In the genomic region with DNA sequence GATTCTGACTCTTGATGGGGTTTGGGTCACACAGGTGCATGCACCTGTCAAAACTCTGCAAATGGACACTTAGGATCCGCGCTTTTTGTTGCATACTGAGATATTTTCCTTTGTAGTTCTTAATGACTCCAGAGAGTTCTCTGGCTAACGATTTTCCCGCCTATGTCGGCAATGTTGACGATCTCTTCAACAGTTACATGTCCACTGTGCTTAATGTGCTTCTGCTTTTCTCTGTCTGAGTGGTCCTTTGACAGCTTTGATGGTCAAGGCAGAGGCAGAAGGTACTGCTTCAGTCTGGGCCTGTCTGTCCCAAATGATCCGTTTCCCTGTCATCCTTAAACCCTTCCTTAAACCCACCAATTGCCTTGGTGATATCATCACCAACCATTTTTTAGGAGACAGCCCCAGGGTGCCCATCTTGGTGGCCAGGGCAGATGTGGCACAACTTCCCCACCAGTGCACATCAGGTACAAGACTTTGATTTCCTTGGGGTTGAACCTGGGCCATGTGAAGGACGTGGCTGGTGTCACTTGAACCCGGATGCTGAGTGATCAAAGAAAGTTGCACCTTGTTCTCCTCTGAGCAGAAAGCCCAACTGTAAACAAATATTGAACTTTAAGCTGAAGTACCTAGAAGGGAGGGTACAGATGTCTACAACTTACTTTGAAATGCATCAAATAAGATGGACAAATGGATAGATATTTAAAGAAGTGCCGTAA, we compare ENCODE assay signal across 1 cellular context.
A peak's percentile ranks its signal among the peaks of the same experiment; 100 is the strongest.
TF ChIP-seq lines count a peak whose summit lies in the region.

No MANE protein-coding gene starts in this region.

TF ChIP-seq in HepG2, 621 proteins besides CTCF, POLR2A, EP300 and RAD21 (continues in another document):
- TF ChIP-seq, protein P1, sequence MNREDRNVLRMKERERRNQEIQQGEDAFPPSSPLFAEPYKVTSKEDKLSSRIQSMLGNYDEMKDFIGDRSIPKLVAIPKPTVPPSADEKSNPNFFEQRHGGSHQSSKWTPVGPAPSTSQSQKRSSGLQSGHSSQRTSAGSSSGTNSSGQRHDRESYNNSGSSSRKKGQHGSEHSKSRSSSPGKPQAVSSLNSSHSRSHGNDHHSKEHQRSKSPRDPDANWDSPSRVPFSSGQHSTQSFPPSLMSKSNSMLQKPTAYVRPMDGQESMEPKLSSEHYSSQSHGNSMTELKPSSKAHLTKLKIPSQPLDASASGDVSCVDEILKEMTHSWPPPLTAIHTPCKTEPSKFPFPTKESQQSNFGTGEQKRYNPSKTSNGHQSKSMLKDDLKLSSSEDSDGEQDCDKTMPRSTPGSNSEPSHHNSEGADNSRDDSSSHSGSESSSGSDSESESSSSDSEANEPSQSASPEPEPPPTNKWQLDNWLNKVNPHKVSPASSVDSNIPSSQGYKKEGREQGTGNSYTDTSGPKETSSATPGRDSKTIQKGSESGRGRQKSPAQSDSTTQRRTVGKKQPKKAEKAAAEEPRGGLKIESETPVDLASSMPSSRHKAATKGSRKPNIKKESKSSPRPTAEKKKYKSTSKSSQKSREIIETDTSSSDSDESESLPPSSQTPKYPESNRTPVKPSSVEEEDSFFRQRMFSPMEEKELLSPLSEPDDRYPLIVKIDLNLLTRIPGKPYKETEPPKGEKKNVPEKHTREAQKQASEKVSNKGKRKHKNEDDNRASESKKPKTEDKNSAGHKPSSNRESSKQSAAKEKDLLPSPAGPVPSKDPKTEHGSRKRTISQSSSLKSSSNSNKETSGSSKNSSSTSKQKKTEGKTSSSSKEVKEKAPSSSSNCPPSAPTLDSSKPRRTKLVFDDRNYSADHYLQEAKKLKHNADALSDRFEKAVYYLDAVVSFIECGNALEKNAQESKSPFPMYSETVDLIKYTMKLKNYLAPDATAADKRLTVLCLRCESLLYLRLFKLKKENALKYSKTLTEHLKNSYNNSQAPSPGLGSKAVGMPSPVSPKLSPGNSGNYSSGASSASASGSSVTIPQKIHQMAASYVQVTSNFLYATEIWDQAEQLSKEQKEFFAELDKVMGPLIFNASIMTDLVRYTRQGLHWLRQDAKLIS (CRISPR knock-in tag; IDR thresholded peaks at IDR 0.05) = no peak
- no peak for TF ChIP-seq FOXA1 (IDR thresholded peaks at IDR 0.05)
- TF ChIP-seq FOXA1 (CRISPR knock-in tag; IDR thresholded peaks at IDR 0.05) = peak; percentile 6; the same call in 1 of the 2 replicates
- TF ChIP-seq ZC3H4 (CRISPR knock-in tag; IDR thresholded peaks at IDR 0.05; ENCODE audit: borderline replicate concordance) = no peak
- peak; percentile 88 for TF ChIP-seq GFI1 (CRISPR knock-in tag; IDR thresholded peaks at IDR 0.05; ENCODE audit: borderline replicate concordance)
- peak; percentile 89 for TF ChIP-seq HNF4A (CRISPR knock-in tag; IDR thresholded peaks at IDR 0.05)
- peak; percentile 26; the same call in 1 of the 2 replicates for TF ChIP-seq HOXA3 (CRISPR knock-in tag; IDR thresholded peaks at IDR 0.05)
- TF ChIP-seq ZNF546 (CRISPR knock-in tag; conservative IDR thresholded peaks at IDR 0.05) = no peak
- no peak for TF ChIP-seq ZNF234 (CRISPR knock-in tag; conservative IDR thresholded peaks at IDR 0.05)
- peak; percentile 52 for TF ChIP-seq SAP130 (CRISPR knock-in tag; IDR thresholded peaks at IDR 0.05; ENCODE audit: low read depth)
- TF ChIP-seq MIER3 (CRISPR knock-in tag; IDR thresholded peaks at IDR 0.05; ENCODE audit: borderline replicate concordance) = peak; percentile 19; the same call in 1 of the 2 replicates
- TF ChIP-seq, protein P2, sequence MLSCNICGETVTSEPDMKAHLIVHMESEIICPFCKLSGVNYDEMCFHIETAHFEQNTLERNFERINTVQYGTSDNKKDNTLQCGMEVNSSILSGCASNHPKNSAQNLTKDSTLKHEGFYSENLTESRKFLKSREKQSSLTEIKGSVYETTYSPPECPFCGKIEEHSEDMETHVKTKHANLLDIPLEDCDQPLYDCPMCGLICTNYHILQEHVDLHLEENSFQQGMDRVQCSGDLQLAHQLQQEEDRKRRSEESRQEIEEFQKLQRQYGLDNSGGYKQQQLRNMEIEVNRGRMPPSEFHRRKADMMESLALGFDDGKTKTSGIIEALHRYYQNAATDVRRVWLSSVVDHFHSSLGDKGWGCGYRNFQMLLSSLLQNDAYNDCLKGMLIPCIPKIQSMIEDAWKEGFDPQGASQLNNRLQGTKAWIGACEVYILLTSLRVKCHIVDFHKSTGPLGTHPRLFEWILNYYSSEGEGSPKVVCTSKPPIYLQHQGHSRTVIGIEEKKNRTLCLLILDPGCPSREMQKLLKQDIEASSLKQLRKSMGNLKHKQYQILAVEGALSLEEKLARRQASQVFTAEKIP (CRISPR knock-in tag; IDR thresholded peaks at IDR 0.05; ENCODE audit: borderline replicate concordance) = no peak
- TF ChIP-seq EHMT2 (IDR thresholded peaks at IDR 0.05; ENCODE audit: borderline replicate concordance, low read depth, low read length) = 0 out of 2 replicates have a peak, but pooled peaks have one; percentile 18
- peak; percentile 37; the same call in 1 of the 2 replicates for TF ChIP-seq ZBTB3 (CRISPR knock-in tag; IDR thresholded peaks at IDR 0.05; ENCODE audit: borderline replicate concordance, low read depth)
- TF ChIP-seq MIER2 (CRISPR knock-in tag; IDR thresholded peaks at IDR 0.05) = no peak
- TF ChIP-seq, protein P3, sequence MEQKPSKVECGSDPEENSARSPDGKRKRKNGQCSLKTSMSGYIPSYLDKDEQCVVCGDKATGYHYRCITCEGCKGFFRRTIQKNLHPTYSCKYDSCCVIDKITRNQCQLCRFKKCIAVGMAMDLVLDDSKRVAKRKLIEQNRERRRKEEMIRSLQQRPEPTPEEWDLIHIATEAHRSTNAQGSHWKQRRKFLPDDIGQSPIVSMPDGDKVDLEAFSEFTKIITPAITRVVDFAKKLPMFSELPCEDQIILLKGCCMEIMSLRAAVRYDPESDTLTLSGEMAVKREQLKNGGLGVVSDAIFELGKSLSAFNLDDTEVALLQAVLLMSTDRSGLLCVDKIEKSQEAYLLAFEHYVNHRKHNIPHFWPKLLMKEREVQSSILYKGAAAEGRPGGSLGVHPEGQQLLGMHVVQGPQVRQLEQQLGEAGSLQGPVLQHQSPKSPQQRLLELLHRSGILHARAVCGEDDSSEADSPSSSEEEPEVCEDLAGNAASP (CRISPR knock-in tag; IDR thresholded peaks at IDR 0.05; ENCODE audit: borderline replicate concordance) = peak; percentile 51; the same call in 1 of the 2 replicates
- TF ChIP-seq ZMYM4 (CRISPR knock-in tag; IDR thresholded peaks at IDR 0.05) = peak; percentile 11; the same call in 1 of the 2 replicates
- TF ChIP-seq, protein P4, sequence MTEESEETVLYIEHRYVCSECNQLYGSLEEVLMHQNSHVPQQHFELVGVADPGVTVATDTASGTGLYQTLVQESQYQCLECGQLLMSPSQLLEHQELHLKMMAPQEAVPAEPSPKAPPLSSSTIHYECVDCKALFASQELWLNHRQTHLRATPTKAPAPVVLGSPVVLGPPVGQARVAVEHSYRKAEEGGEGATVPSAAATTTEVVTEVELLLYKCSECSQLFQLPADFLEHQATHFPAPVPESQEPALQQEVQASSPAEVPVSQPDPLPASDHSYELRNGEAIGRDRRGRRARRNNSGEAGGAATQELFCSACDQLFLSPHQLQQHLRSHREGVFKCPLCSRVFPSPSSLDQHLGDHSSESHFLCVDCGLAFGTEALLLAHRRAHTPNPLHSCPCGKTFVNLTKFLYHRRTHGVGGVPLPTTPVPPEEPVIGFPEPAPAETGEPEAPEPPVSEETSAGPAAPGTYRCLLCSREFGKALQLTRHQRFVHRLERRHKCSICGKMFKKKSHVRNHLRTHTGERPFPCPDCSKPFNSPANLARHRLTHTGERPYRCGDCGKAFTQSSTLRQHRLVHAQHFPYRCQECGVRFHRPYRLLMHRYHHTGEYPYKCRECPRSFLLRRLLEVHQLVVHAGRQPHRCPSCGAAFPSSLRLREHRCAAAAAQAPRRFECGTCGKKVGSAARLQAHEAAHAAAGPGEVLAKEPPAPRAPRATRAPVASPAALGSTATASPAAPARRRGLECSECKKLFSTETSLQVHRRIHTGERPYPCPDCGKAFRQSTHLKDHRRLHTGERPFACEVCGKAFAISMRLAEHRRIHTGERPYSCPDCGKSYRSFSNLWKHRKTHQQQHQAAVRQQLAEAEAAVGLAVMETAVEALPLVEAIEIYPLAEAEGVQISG (CRISPR knock-in tag; IDR thresholded peaks at IDR 0.05) = 0 out of 2 replicates have a peak, but pooled peaks have one; percentile 29
- peak; percentile 53; the same call in 1 of the 2 replicates for TF ChIP-seq GTF3A (CRISPR knock-in tag; conservative IDR thresholded peaks at IDR 0.05)
- TF ChIP-seq, protein P5, sequence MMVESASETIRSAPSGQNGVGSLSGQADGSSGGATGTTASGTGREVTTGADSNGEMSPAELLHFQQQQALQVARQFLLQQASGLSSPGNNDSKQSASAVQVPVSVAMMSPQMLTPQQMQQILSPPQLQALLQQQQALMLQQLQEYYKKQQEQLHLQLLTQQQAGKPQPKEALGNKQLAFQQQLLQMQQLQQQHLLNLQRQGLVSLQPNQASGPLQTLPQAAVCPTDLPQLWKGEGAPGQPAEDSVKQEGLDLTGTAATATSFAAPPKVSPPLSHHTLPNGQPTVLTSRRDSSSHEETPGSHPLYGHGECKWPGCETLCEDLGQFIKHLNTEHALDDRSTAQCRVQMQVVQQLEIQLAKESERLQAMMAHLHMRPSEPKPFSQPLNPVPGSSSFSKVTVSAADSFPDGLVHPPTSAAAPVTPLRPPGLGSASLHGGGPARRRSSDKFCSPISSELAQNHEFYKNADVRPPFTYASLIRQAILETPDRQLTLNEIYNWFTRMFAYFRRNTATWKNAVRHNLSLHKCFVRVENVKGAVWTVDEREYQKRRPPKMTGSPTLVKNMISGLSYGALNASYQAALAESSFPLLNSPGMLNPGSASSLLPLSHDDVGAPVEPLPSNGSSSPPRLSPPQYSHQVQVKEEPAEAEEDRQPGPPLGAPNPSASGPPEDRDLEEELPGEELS (CRISPR knock-in tag; IDR thresholded peaks at IDR 0.05) = peak; percentile 72
- TF ChIP-seq, protein P6, sequence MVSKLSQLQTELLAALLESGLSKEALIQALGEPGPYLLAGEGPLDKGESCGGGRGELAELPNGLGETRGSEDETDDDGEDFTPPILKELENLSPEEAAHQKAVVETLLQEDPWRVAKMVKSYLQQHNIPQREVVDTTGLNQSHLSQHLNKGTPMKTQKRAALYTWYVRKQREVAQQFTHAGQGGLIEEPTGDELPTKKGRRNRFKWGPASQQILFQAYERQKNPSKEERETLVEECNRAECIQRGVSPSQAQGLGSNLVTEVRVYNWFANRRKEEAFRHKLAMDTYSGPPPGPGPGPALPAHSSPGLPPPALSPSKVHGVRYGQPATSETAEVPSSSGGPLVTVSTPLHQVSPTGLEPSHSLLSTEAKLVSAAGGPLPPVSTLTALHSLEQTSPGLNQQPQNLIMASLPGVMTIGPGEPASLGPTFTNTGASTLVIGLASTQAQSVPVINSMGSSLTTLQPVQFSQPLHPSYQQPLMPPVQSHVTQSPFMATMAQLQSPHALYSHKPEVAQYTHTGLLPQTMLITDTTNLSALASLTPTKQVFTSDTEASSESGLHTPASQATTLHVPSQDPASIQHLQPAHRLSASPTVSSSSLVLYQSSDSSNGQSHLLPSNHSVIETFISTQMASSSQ (IDR thresholded peaks at IDR 0.05; ENCODE audit: low read depth) = no peak
- TF ChIP-seq, protein P6 (CRISPR knock-in tag; IDR thresholded peaks at IDR 0.05; ENCODE audit: borderline replicate concordance) = no peak
- 0 out of 2 replicates have a peak, but pooled peaks have one; percentile 36 for TF ChIP-seq ESRRA (CRISPR knock-in tag; IDR thresholded peaks at IDR 0.05; ENCODE audit: low read depth)
- TF ChIP-seq, protein P7, sequence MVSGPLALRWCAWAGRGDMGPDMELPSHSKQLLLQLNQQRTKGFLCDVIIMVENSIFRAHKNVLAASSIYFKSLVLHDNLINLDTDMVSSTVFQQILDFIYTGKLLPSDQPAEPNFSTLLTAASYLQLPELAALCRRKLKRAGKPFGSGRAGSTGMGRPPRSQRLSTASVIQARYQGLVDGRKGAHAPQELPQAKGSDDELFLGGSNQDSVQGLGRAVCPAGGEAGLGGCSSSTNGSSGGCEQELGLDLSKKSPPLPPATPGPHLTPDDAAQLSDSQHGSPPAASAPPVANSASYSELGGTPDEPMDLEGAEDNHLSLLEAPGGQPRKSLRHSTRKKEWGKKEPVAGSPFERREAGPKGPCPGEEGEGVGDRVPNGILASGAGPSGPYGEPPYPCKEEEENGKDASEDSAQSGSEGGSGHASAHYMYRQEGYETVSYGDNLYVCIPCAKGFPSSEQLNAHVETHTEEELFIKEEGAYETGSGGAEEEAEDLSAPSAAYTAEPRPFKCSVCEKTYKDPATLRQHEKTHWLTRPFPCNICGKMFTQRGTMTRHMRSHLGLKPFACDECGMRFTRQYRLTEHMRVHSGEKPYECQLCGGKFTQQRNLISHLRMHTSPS (CRISPR knock-in tag; IDR thresholded peaks at IDR 0.05; ENCODE audit: low read depth) = peak; percentile 77; the same call in 1 of the 2 replicates
- TF ChIP-seq FOSL2 (CRISPR knock-in tag; IDR thresholded peaks at IDR 0.05) = peak; percentile 39; the same call in 1 of the 2 replicates
- no peak for TF ChIP-seq ARNT (IDR thresholded peaks at IDR 0.05)
- TF ChIP-seq, protein P8, sequence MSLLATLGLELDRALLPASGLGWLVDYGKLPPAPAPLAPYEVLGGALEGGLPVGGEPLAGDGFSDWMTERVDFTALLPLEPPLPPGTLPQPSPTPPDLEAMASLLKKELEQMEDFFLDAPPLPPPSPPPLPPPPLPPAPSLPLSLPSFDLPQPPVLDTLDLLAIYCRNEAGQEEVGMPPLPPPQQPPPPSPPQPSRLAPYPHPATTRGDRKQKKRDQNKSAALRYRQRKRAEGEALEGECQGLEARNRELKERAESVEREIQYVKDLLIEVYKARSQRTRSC (CRISPR knock-in tag; IDR thresholded peaks at IDR 0.05; ENCODE audit: low read depth) = no peak
- TF ChIP-seq ZBTB38 (CRISPR knock-in tag; IDR thresholded peaks at IDR 0.05) = peak; percentile 90
- peak; percentile 78; the same call in 1 of the 2 replicates for TF ChIP-seq GATAD2A (CRISPR knock-in tag; IDR thresholded peaks at IDR 0.05)
- TF ChIP-seq ELF3 (CRISPR knock-in tag; IDR thresholded peaks at IDR 0.05) = peak; percentile 78
- no peak for TF ChIP-seq LCORL (IDR thresholded peaks at IDR 0.05)
- peak; percentile 62; the same call in 1 of the 2 replicates for TF ChIP-seq LCORL (CRISPR knock-in tag; IDR thresholded peaks at IDR 0.05)
- TF ChIP-seq, protein P9, sequence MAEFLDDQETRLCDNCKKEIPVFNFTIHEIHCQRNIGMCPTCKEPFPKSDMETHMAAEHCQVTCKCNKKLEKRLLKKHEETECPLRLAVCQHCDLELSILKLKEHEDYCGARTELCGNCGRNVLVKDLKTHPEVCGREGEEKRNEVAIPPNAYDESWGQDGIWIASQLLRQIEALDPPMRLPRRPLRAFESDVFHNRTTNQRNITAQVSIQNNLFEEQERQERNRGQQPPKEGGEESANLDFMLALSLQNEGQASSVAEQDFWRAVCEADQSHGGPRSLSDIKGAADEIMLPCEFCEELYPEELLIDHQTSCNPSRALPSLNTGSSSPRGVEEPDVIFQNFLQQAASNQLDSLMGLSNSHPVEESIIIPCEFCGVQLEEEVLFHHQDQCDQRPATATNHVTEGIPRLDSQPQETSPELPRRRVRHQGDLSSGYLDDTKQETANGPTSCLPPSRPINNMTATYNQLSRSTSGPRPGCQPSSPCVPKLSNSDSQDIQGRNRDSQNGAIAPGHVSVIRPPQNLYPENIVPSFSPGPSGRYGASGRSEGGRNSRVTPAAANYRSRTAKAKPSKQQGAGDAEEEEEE (CRISPR knock-in tag; IDR thresholded peaks at IDR 0.05; ENCODE audit: borderline replicate concordance) = no peak
